ENCODE assay signal across 10 cellular contexts in the genomic region with DNA sequence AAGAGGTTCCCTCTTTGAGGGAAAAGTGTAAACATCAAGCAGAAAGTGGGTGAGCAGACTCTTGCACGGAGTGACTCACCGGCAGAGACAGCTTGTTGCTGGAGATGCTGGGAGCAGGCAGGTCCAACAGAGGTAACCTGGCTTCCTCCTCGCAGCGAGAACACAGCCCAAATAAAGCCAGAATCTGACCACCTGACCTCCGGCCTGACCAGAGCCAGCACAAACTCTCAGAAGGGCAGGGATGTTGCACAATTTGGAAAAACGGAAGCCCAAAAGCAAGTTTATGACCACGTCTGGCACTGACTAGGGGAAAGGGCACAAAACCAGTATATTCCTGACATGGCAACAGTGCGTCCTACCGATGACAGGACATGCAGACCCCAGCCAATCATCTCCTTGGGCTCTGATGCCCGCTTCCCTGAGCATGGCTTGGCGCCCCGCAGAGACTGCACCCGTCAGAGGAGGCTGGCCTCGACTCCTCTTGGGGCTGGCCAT. TPM values are rescaled to one million over a fixed set of nuclear protein-coding genes. Genes with fewer than 3 reads are reported as not detected.
DNase-seq lines count a peak whose midpoint lies in the region; ATAC-seq lines count a peak whose summit lies in the region.
"Had no signal": no experiment of that assay in that cellular context is flagged by ENCODE, and none has a peak within 500 bp of the region (broad histone marks: within the 10 kb centered on the region; RNA-seq: fewer than 3 reads in every experiment).

No MANE protein-coding gene starts in this region.

- H3K36me3 ChIP-seq in H7 (replicated peaks; ENCODE audit: control insufficient read depth, insufficient read depth, low read length), result no peaks in the 10 kb centered on the region
- H3K36me3 ChIP-seq: neural progenitor cell had no signal

- no peaks in the 10 kb centered on the region for H3K27me3 ChIP-seq in H7 (ENCODE audit: control insufficient read depth, insufficient read depth, low read length)
- H3K27me3 ChIP-seq: neural progenitor cell had no signal

- DNase-seq in Ammon's horn (ENCODE audit: low spot score) (peak; percentile 69), NOMO-1 (lab: John Stamatoyannopoulos, UW; ENCODE audit: unreplicated experiment in 2 of 2) (peak; percentile 62 to 63), mucosa of gallbladder (ENCODE audit: low spot score) (peak; percentile 37), NCI-H748 treated with DMSO at 0.1 percent for 48 hours (lab: John Stamatoyannopoulos, UW) (no peak), H7 (no peak)
- DNase-seq: activated CD4-positive, alpha-beta T cell treated with anti-CD3 and anti-CD28 coated beads, Interleukin-2, amount 10 ng/mL, durations not matched to agents 7 days and 5 days had no signal

- H3K4me3 ChIP-seq in H7 (ENCODE audit: insufficient read depth, low read depth, low read length), result no peak overlapping the region
- H3K4me3 ChIP-seq: neural progenitor cell had no signal

- ATAC-seq in esophagus mucosa (peak; percentile 20), GM18907 (IDR thresholded peaks at IDR 0.05; ENCODE audit: unreplicated experiment) (no peak), HG03095 (IDR thresholded peaks at IDR 0.05; ENCODE audit: unreplicated experiment) (no peak)

RNA-seq across cellular contexts. Expression of a gene that starts 5.4 kb away (rescaled TPM):
- total RNA-seq in esophagus mucosa (11.1 TPM), mucosa of gallbladder (62.4 TPM)
- total RNA-seq in H7 (2014; rRNA removed; shearing (Covaris generic)), result 57.6 and 84.9 TPM in 2 replicates

Comparison
In these comparisons a context has a peak if more than half of its experiments do, and no peak if none do; other contexts are left out.
1. DNase-seq: peak in Ammon's horn (single experiment), NOMO-1 (2 of 2) and mucosa of gallbladder (single experiment); none in NCI-H748 treated with DMSO at 0.1 percent for 48 hours (single experiment) and H7 (single experiment).